Comparison of ENCODE assay signal across 13 cellular contexts in genomic region chr5:14739538-14739937, GRCh38.
DNase-seq lines count a peak whose midpoint lies in the region; ATAC-seq and TF ChIP-seq lines count a peak whose summit lies in the region.
"Had no signal": no experiment of that assay in that cellular context is flagged by ENCODE, and none has a peak within 500 bp of the region (broad histone marks: within the 10 kb centered on the region; RNA-seq: fewer than 3 reads in every experiment).

No MANE protein-coding gene starts in this region.

- no peak overlapping the region for H3K56ac ChIP-seq in IMR-90 (ENCODE audit: extremely low read depth, insufficient read depth, low read length)

- peak overlapping the region; percentile 70 for H3K27ac ChIP-seq in ACC112 (ENCODE audit: low read depth, low read length)
- no peak overlapping the region for H3K27ac ChIP-seq in IMR-90 (ENCODE audit: insufficient read depth, low read length)
- H3K27ac ChIP-seq in brain microvascular endothelial cell, result peak overlapping the region; percentile 45
- H3K27ac ChIP-seq in esophagus squamous epithelium, result peak overlapping the region in 1 of 4 donors; percentile 25

- TF ChIP-seq POLR2A in IMR-90 (IDR thresholded peaks at IDR 0.05; ENCODE audit: low read depth, low read length) (no peak), esophagus squamous epithelium (IDR thresholded peaks at IDR 0.05) (no peak)

- peak; percentile 70 for ATAC-seq in IMR-90 (ENCODE audit: low read depth)
- ATAC-seq in left ventricle myocardium superior, result peak; percentile 19
- no peak for ATAC-seq in HG03571 (IDR thresholded peaks at IDR 0.05; ENCODE audit: unreplicated experiment)

- no peak overlapping the region for H4K8ac ChIP-seq in IMR-90 (ENCODE audit: low read depth in 2 of 2, low read length in 2 of 2)

- POLR2A ChIA-PET in IMR-90 (lab: Charles Lee; ENCODE audit: unreplicated experiment), result no interaction called here

- DNase-seq in IMR-90, result peak; percentile 61
- DNase-seq in brain microvascular endothelial cell, result peak; percentile 49
- peak; percentile 34 for DNase-seq in left ventricle myocardium superior
- no peak for DNase-seq in iPS-NIHi11 (ENCODE audit: low spot score)
- no peak for DNase-seq in esophagus squamous epithelium (lab: John Stamatoyannopoulos, UW)
- DNase-seq in SIG-M5 (lab: John Stamatoyannopoulos, UW), result no peak
- DNase-seq: cerebellar nuclear complex, KG1, NCI-H2107, nucleus accumbens, T-helper 2 cell had no signal

- intact Hi-C loops in IMR-90 (cut with micrococcal nuclease), result no loop called here
- intact Hi-C loops in left ventricle myocardium superior (cut with micrococcal nuclease), result no loop called here
- intact Hi-C loops in esophagus squamous epithelium (cut with DNase I), result no loop called here

- no peak overlapping the region for H3K14ac ChIP-seq in IMR-90 (replicated peaks; ENCODE audit: low read depth, low read length)

- H3K9ac ChIP-seq in IMR-90 (ENCODE audit: low read depth, low read length), result no peak overlapping the region

- TF ChIP-seq RAD21 in IMR-90 (IDR thresholded peaks at IDR 0.05; ENCODE audit: low read length), result no peak

- H3K27me3 ChIP-seq in ACC112 (ENCODE audit: insufficient read depth, low read length) (no peaks in the 10 kb centered on the region), IMR-90 (ENCODE audit: control insufficient read depth, insufficient read depth, low read length) (no peaks in the 10 kb centered on the region), brain microvascular endothelial cell (replicated peaks) (no peaks in the 10 kb centered on the region), esophagus squamous epithelium (no peaks in the 10 kb centered on the region)

- peaks cover 13% of the 10 kb centered on the region for H3K9me1 ChIP-seq in IMR-90 (ENCODE audit: insufficient read depth, low read length)

- no peak overlapping the region for H2BK120ac ChIP-seq in IMR-90 (ENCODE audit: low read depth, low read length)

- H3K4me1 ChIP-seq in ACC112 (ENCODE audit: control insufficient read depth, insufficient read depth, low read length, unreplicated experiment) (peaks cover 19% of the 10 kb centered on the region), IMR-90 (ENCODE audit: control insufficient read depth, insufficient read depth, low read length) (peaks cover 5% of the 10 kb centered on the region), esophagus squamous epithelium (peaks cover 0 to 3% (median 0%) of the 10 kb centered on the region in 3 donors)

- dilution Hi-C loops in IMR-90 (cut with HindIII; ENCODE audit: low sequenced_read_pairs, unreplicated experiment), result no loop called here

- peaks cover 16% of the 10 kb centered on the region; the same call in 1 of the 2 replicates for H3K36me3 ChIP-seq in ACC112 (ENCODE audit: insufficient read depth, low read length)
- no peaks in the 10 kb centered on the region; the same call in 1 of the 2 replicates for H3K36me3 ChIP-seq in IMR-90 (ENCODE audit: control insufficient read depth, insufficient read depth, low read length)
- peaks cover 16% of the 10 kb centered on the region for H3K36me3 ChIP-seq in brain microvascular endothelial cell (replicated peaks)
- peaks cover 0 to 77% (median 8%) of the 10 kb centered on the region in 3 donors for H3K36me3 ChIP-seq in esophagus squamous epithelium

- H2BK20ac ChIP-seq in IMR-90 (ENCODE audit: low read depth, low read length), result no peak overlapping the region

- no peak overlapping the region for H2AK5ac ChIP-seq in IMR-90 (ENCODE audit: low read depth, low read length)

- H4K5ac ChIP-seq in IMR-90 (ENCODE audit: low read depth, low read length), result no peak overlapping the region

- H3K23ac ChIP-seq in IMR-90 (ENCODE audit: low read depth, low read length), result no peak overlapping the region

- CTCF ChIA-PET in IMR-90 (lab: Yijun Ruan, JAX), result no interaction called here

- TF ChIP-seq CTCF in IMR-90 (conservative IDR thresholded peaks at IDR 0.05; ENCODE audit: low read depth, low read length) (no peak), brain microvascular endothelial cell (IDR thresholded peaks at IDR 0.05; ENCODE audit: low read depth, low read length, missing control alignments) (no peak), esophagus squamous epithelium (IDR thresholded peaks at IDR 0.05) (no peak)

- in situ Hi-C loops in IMR-90 (cut with MboI; ENCODE audit: low sequenced_read_pairs) (no loop called here), brain microvascular endothelial cell (cut with HindIII; ENCODE audit: low pct_ligation_motif_present, low sequenced_read_pairs) (loop anchor here (25.0 kb wide), 1 partner anchor 273 kb away; no protein-coding TSS in a partner anchor)

- no peak overlapping the region for H2AFZ ChIP-seq in ACC112 (ENCODE audit: low read length, unreplicated experiment)
- H2AFZ ChIP-seq in IMR-90 (replicated peaks; ENCODE audit: low read length, poor library complexity), result no peak overlapping the region

- H2AK9ac ChIP-seq in IMR-90 (replicated peaks; ENCODE audit: low read depth, low read length, poor library complexity), result no peak overlapping the region

- H3K4me2 ChIP-seq in IMR-90 (ENCODE audit: low read depth, low read length), result peak overlapping the region; percentile 27; the same call in 1 of the 2 replicates

- H4K91ac ChIP-seq in IMR-90 (ENCODE audit: insufficient read depth, low read depth, low read length), result no peak overlapping the region

- H3K18ac ChIP-seq in IMR-90 (ENCODE audit: low read depth, low read length), result peak overlapping the region; percentile 57; the same call in 1 of the 2 replicates

- H2BK15ac ChIP-seq in IMR-90 (ENCODE audit: low read depth, low read length), result no peak overlapping the region; the same call in 2 of the 3 replicates

- no TSS peak for BruUV-seq in IMR-90 (replicated peaks; lab: Mats Ljungman, UMichigan)

- H3K4ac ChIP-seq in IMR-90 (ENCODE audit: low read depth, low read length), result no peak overlapping the region

- H3K4me3 ChIP-seq in ACC112 (ENCODE audit: low read depth, low read length), result no peak overlapping the region
- no peak overlapping the region for H3K4me3 ChIP-seq in IMR-90 (ENCODE audit: insufficient read depth, low read depth, low read length)
- H3K4me3 ChIP-seq in brain microvascular endothelial cell (ENCODE audit: low read depth, low read length), result no peak overlapping the region
- no peak overlapping the region for H3K4me3 ChIP-seq in esophagus squamous epithelium

- H4K20me1 ChIP-seq in IMR-90 (ENCODE audit: insufficient read depth, low read length), result peaks cover 4% of the 10 kb centered on the region; the same call in 1 of the 2 replicates

- WGBS in IMR-90 (ENCODE audit: extremely low coverage in 2 of 2, insufficient read length in 1 of 2), 2 experiments, result 100% methylated on average over 1 of the region's 3 CpGs; no CpG with 5 or more reads in 1 of the 2 experiments
- WGBS in esophagus squamous epithelium, 2 donors, result 27 to 57% methylated on average over 2 to 3 of the region's 3 CpGs

- no peaks in the 10 kb centered on the region for H3K79me1 ChIP-seq in IMR-90 (ENCODE audit: low read depth in 1 of 2, low read length in 2 of 2)

- H3K79me2 ChIP-seq in ACC112 (ENCODE audit: control insufficient read depth, insufficient read depth, low read length, unreplicated experiment), result no peaks in the 10 kb centered on the region

- no peak overlapping the region for H2BK5ac ChIP-seq in IMR-90 (ENCODE audit: low read depth, low read length, poor library complexity, severe bottlenecking)

- H3K9me3 ChIP-seq in IMR-90 (ENCODE audit: control insufficient read depth, insufficient read depth, low read length), result no peaks in the 10 kb centered on the region
- no peaks in the 10 kb centered on the region for H3K9me3 ChIP-seq in esophagus squamous epithelium

TF ChIP-seq in IMR-90, 13 proteins besides CTCF, POLR2A, EP300 and RAD21:
- TF ChIP-seq MAFK (IDR thresholded peaks at IDR 0.05; ENCODE audit: low read depth, low read length) (no peak), RCOR1 (IDR thresholded peaks at IDR 0.05; ENCODE audit: insufficient replicate concordance, low read length) (no peak), FOS (IDR thresholded peaks at IDR 0.05; ENCODE audit: low read depth, low read length) (no peak), BHLHE40 (IDR thresholded peaks at IDR 0.05; ENCODE audit: low read depth, low read length) (no peak), CHD1 (IDR thresholded peaks at IDR 0.05; ENCODE audit: low read depth, low read length) (no peak), CEBPB (IDR thresholded peaks at IDR 0.05; ENCODE audit: low read depth, low read length) (no peak), NFE2L2 (IDR thresholded peaks at IDR 0.05; ENCODE audit: low read depth, low read length) (no peak), MAZ (IDR thresholded peaks at IDR 0.05; ENCODE audit: borderline replicate concordance, low read depth, low read length) (no peak), SMC3 (IDR thresholded peaks at IDR 0.05; ENCODE audit: low read depth, low read length) (no peak), USF2 (IDR thresholded peaks at IDR 0.05; ENCODE audit: low read depth, low read length) (no peak), MXI1 (IDR thresholded peaks at IDR 0.05; ENCODE audit: borderline replicate concordance, low read depth, low read length) (no peak), RFX5 (IDR thresholded peaks at IDR 0.05; ENCODE audit: low read depth, low read length) (no peak)
- TF ChIP-seq, protein P1, sequence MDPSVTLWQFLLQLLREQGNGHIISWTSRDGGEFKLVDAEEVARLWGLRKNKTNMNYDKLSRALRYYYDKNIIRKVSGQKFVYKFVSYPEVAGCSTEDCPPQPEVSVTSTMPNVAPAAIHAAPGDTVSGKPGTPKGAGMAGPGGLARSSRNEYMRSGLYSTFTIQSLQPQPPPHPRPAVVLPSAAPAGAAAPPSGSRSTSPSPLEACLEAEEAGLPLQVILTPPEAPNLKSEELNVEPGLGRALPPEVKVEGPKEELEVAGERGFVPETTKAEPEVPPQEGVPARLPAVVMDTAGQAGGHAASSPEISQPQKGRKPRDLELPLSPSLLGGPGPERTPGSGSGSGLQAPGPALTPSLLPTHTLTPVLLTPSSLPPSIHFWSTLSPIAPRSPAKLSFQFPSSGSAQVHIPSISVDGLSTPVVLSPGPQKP (IDR thresholded peaks at IDR 0.05; ENCODE audit: borderline replicate concordance, low read depth, low read length), result no peak

Comparison
In these comparisons a context has a peak if more than half of its experiments do, and no peak if none do; other contexts are left out.
1. DNase-seq: peak in IMR-90 (single experiment), brain microvascular endothelial cell (single experiment) and left ventricle myocardium superior (single experiment); none in iPS-NIHi11 (single experiment), esophagus squamous epithelium (single experiment) and SIG-M5 (single experiment).